In the genomic region with DNA sequence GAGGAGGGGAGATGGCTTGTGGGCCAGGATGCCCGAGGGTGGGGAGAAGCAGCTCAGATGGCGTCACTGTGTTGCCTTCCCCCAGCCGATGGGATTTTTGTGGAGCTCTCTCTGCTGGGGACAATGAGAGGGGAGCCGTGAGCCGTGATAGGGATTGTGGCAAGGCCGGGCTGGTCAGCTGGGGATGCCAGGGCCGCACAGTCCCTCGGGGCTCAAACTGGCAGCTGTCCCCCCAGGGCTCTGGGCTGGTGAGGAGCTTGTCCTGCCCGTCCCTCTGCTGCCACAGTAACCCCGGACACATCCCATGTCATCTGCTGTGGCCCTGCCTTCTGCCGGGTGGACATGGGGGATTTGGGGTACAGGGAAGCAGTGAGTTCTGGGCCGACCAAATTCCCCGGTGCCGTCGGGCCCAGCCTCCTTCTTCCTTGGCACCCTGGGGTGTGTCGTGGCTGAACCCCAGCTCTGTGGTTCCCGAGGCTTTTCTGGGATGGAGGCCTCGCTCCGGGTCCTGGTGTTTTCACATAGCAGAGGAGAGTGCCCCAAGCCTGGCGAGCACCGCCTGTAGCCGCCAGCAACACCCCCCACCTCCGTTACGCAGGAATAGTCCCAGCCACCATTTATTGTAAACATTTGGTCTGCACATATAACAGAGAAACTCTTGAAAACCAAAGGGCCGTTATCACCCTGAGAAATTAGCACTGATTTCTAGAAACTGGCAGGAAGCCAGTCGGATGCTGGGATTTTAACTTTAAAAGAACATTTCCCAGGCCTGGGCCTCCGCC, we compare ENCODE assay signal across 23 cellular contexts. TPM values are rescaled to one million over a fixed set of nuclear protein-coding genes. Genes with fewer than 3 reads are reported as not detected.
"Had no signal": no experiment of that assay in that cellular context is flagged by ENCODE, and none has a peak within 500 bp of the region (broad histone marks: within the 10 kb centered on the region; RNA-seq: fewer than 3 reads in every experiment).

No MANE protein-coding gene starts in this region.

- DNase-seq: activated T-cell treated with anti-CD3 and anti-CD28 coated beads, Interleukin-2, amount 50 U/mL, for 24 hours; cortex of kidney; mammary epithelial cell; right lobe of liver; small intestine; stimulated activated CD4-positive, alpha-beta T cell treated with anti-CD3 and anti-CD28 coated beads, Interleukin-2, amount 100 ng/mL, for 24 hours; stimulated activated naive CD8-positive, alpha-beta T cell treated with anti-CD3 and anti-CD28 coated beads, Interleukin-15, amount 100 ng/mL, for 72 hours; T1000; transverse colon; uterus had no signal

- ATAC-seq: activated naive CD4-positive, alpha-beta T cell treated with anti-CD3 and anti-CD28 coated beads, Interleukin-2, amount 50 U/mL, for 72 hours; activated T-helper 17 cell treated with anti-CD3 and anti-CD28 coated beads, Interleukin-2, amount 50 U/mL, for 72 hours; heart right ventricle; left lung; naive thymus-derived CD8-positive, alpha-beta T cell; right lobe of liver; stimulated activated effector memory CD8-positive, alpha-beta T cell treated with anti-CD3 and anti-CD28 coated beads, Interleukin-12 subunit alpha, Interleukin-12 subunit beta, amount 100 ng/mL, for 72 hours; stimulated activated naive CD8-positive, alpha-beta T cell treated with anti-CD3 and anti-CD28 coated beads, Interleukin-15, amount 100 ng/mL, for 72 hours; WTC11 had no signal

- H3K4me3 Mint-ChIP-seq: activated T-cell treated with anti-CD3 and anti-CD28 coated beads, Interleukin-2, amount 50 U/mL, for 24 hours; activated T-helper 17 cell treated with anti-CD3 and anti-CD28 coated beads, Interleukin-2, amount 50 U/mL, for 72 hours; mesothelial cell of epicardium; naive thymus-derived CD8-positive, alpha-beta T cell; stimulated activated effector memory CD8-positive, alpha-beta T cell treated with anti-CD3 and anti-CD28 coated beads, Interleukin-12 subunit alpha, Interleukin-12 subunit beta, amount 100 ng/mL, for 72 hours; stimulated activated naive CD8-positive, alpha-beta T cell treated with anti-CD3 and anti-CD28 coated beads, Interleukin-15, amount 100 ng/mL, for 72 hours; WTC11 had no signal

- H3K9me3 ChIP-seq: adrenal gland, heart right ventricle, left lung, right lobe of liver, suprapubic skin, transverse colon, uterus had no signal

- H3K4me3 ChIP-seq: adrenal gland, heart right ventricle, left lung, right lobe of liver, suprapubic skin, transverse colon, uterus had no signal

- H3K27ac ChIP-seq: adrenal gland, epithelial cell of prostate, heart right ventricle, left lung, parathyroid adenoma, right lobe of liver, suprapubic skin, transverse colon, uterus had no signal

- H3K9me3 Mint-ChIP-seq: activated naive CD4-positive, alpha-beta T cell treated with anti-CD3 and anti-CD28 coated beads, Interleukin-2, amount 50 U/mL, for 72 hours; activated T-cell treated with anti-CD3 and anti-CD28 coated beads, Interleukin-2, amount 50 U/mL, for 24 hours; activated T-helper 17 cell treated with anti-CD3 and anti-CD28 coated beads, Interleukin-2, amount 50 U/mL, for 72 hours; mesothelial cell of epicardium; naive thymus-derived CD8-positive, alpha-beta T cell; stimulated activated effector memory CD8-positive, alpha-beta T cell treated with anti-CD3 and anti-CD28 coated beads, Interleukin-12 subunit alpha, Interleukin-12 subunit beta, amount 100 ng/mL, for 72 hours; stimulated activated naive CD8-positive, alpha-beta T cell treated with anti-CD3 and anti-CD28 coated beads, Interleukin-15, amount 100 ng/mL, for 72 hours; WTC11 had no signal

- H3K36me3 Mint-ChIP-seq: activated naive CD4-positive, alpha-beta T cell treated with anti-CD3 and anti-CD28 coated beads, Interleukin-2, amount 50 U/mL, for 72 hours; mesothelial cell of epicardium; naive thymus-derived CD8-positive, alpha-beta T cell; stimulated activated effector memory CD8-positive, alpha-beta T cell treated with anti-CD3 and anti-CD28 coated beads, Interleukin-12 subunit alpha, Interleukin-12 subunit beta, amount 100 ng/mL, for 72 hours; WTC11 had no signal

- H3K4me1 Mint-ChIP-seq: activated T-helper 17 cell treated with anti-CD3 and anti-CD28 coated beads, Interleukin-2, amount 50 U/mL, for 72 hours; mesothelial cell of epicardium; naive thymus-derived CD8-positive, alpha-beta T cell; stimulated activated effector memory CD8-positive, alpha-beta T cell treated with anti-CD3 and anti-CD28 coated beads, Interleukin-12 subunit alpha, Interleukin-12 subunit beta, amount 100 ng/mL, for 72 hours; WTC11 had no signal

- H3K27ac Mint-ChIP-seq: activated naive CD4-positive, alpha-beta T cell treated with anti-CD3 and anti-CD28 coated beads, Interleukin-2, amount 50 U/mL, for 72 hours; activated T-cell treated with anti-CD3 and anti-CD28 coated beads, Interleukin-2, amount 50 U/mL, for 24 hours; activated T-helper 17 cell treated with anti-CD3 and anti-CD28 coated beads, Interleukin-2, amount 50 U/mL, for 72 hours; mesothelial cell of epicardium; naive thymus-derived CD8-positive, alpha-beta T cell; stimulated activated effector memory CD8-positive, alpha-beta T cell treated with anti-CD3 and anti-CD28 coated beads, Interleukin-12 subunit alpha, Interleukin-12 subunit beta, amount 100 ng/mL, for 72 hours; stimulated activated naive CD8-positive, alpha-beta T cell treated with anti-CD3 and anti-CD28 coated beads, Interleukin-15, amount 100 ng/mL, for 72 hours; WTC11 had no signal

- H3K27me3 ChIP-seq: adrenal gland, right lobe of liver, uterus had no signal

- H3K27me3 Mint-ChIP-seq: activated T-helper 17 cell treated with anti-CD3 and anti-CD28 coated beads, Interleukin-2, amount 50 U/mL, for 72 hours had no signal

RNA-seq across cellular contexts. Expression of a gene that starts 9.8 kb away (rescaled TPM):
- total RNA-seq: bronchial epithelial cell had no signal
